Comparison of ENCODE assay signal across 10 cellular contexts in the genomic region with DNA sequence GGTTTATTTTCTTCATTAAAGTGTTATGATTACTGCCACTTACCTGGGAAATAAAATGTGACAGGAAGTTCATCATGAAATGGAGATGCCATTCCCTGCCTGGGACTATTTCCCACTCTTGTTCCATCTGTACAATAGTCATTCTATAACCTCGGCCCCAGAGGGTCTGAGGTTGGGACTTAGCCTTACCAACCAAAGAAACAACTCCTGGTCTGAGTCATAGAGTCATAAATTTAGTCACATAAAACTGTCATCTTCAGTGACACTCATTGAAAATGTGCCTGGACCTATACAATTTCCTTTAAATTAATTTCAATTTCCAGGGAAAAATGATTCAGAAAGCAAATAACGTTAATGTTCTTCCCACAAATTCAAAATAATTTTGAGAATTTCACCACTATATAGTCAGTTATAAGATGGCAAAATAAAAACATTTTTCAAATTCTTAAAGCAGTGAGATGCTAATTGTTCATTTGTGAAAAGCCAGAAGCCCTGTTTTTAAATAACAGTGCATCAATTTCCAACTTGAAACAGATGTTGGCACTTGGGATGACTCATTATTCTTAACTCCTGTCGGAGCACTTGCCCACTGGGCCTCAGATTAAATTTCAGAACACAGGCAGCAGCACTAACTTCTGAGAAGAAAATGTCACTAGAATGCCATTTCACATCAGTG.
DNase-seq lines count a peak whose midpoint lies in the region; ATAC-seq, FAIRE-seq and TF ChIP-seq lines count a peak whose summit lies in the region.
"Had no signal": no experiment of that assay in that cellular context is flagged by ENCODE, and none has a peak within 500 bp of the region (broad histone marks: within the 10 kb centered on the region; RNA-seq: fewer than 3 reads in every experiment).

No MANE protein-coding gene starts in this region.

- peaks cover 0 to 9% (median 2%) of the 10 kb centered on the region in 3 donors for H3K36me3 Mint-ChIP-seq in CD8-positive, alpha-beta memory T cell

- peaks cover 0 to 11% (median 6%) of the 10 kb centered on the region in 5 donors for H3K9me3 Mint-ChIP-seq in CD8-positive, alpha-beta memory T cell

- DNase-seq in HS-5 (ENCODE audit: low read depth) (peak; percentile 71), fibroblast of pulmonary artery (ENCODE audit: low read depth) (peak; percentile 17), left lobe of liver (ENCODE audit: low spot score) (no peak), COLO668 (lab: John Stamatoyannopoulos, UW; ENCODE audit: unreplicated experiment) (no peak), D721Med (ENCODE audit: insufficient read length, low spot score) (no peak)
- no peak for DNase-seq in CD8-positive, alpha-beta memory T cell
- DNase-seq: activated naive CD8-positive, alpha-beta T cell treated with anti-CD3 and anti-CD28 coated beads, Interleukin-2, amount 10 ng/mL, durations not matched to agents 7 days and 5 days; stimulated activated CD4-positive, alpha-beta T cell treated with anti-CD3 and anti-CD28 coated beads, Interleukin-12 subunit alpha, Interleukin-12 subunit beta, amount 100 ng/mL, for 4 hours had no signal

- peaks cover 0 to 3% of the 10 kb centered on the region in 2 donors for H3K27me3 Mint-ChIP-seq in CD8-positive, alpha-beta memory T cell
- H3K27me3 Mint-ChIP-seq: activated naive CD8-positive, alpha-beta T cell treated with anti-CD3 and anti-CD28 coated beads, Interleukin-2, amount 10 ng/mL, durations not matched to agents 7 days and 5 days had no signal

- no peak overlapping the region for H3K27ac ChIP-seq in CD8-positive, alpha-beta memory T cell (ENCODE audit: low read depth, low read length)

- H3K4me1 ChIP-seq in CD8-positive, alpha-beta memory T cell (ENCODE audit: insufficient read depth, low read length) = no peaks in the 10 kb centered on the region

- peaks cover 0 to 26% (median 25%) of the 10 kb centered on the region in 3 donors for H3K4me1 Mint-ChIP-seq in CD8-positive, alpha-beta memory T cell

- H3K9me3 ChIP-seq in CD8-positive, alpha-beta memory T cell (ENCODE audit: low read length) = no peaks in the 10 kb centered on the region

- no peak overlapping the region for H3K4me3 Mint-ChIP-seq in CD8-positive, alpha-beta memory T cell
- H3K4me3 Mint-ChIP-seq: activated naive CD8-positive, alpha-beta T cell treated with anti-CD3 and anti-CD28 coated beads, Interleukin-2, amount 10 ng/mL, durations not matched to agents 7 days and 5 days had no signal

- TF ChIP-seq CTCF in fibroblast of pulmonary artery (IDR thresholded peaks at IDR 0.05; ENCODE audit: low read length, missing control alignments) (no peak), D721Med (IDR thresholded peaks at IDR 0.05; ENCODE audit: insufficient read depth, missing control alignments) (no peak)

- H3K27ac Mint-ChIP-seq in CD8-positive, alpha-beta memory T cell = no peak overlapping the region
- H3K27ac Mint-ChIP-seq: activated naive CD8-positive, alpha-beta T cell treated with anti-CD3 and anti-CD28 coated beads, Interleukin-2, amount 10 ng/mL, durations not matched to agents 7 days and 5 days had no signal

- no peaks in the 10 kb centered on the region for H3K27me3 ChIP-seq in CD8-positive, alpha-beta memory T cell (ENCODE audit: insufficient read depth, low read length, poor library complexity, severe bottlenecking)

- CTCF ChIA-PET in CD8-positive, alpha-beta memory T cell (lab: Charles Lee) = no interaction called here

- POLR2A ChIA-PET in CD8-positive, alpha-beta memory T cell (lab: Charles Lee) = no interaction called here

- ATAC-seq in GM18498 (IDR thresholded peaks at IDR 0.05; ENCODE audit: unreplicated experiment) (peak; percentile 66), GM21576 (IDR thresholded peaks at IDR 0.05; ENCODE audit: unreplicated experiment) (peak; percentile 75), left lobe of liver (no peak)

- no peak for FAIRE-seq in D721Med (lab: Jason Lieb, UNC)

- H3K4me3 ChIP-seq in fibroblast of pulmonary artery (replicated peaks; ENCODE audit: low read depth, low read length) = no peak overlapping the region
- no peak overlapping the region for H3K4me3 ChIP-seq in CD8-positive, alpha-beta memory T cell (ENCODE audit: low read length)

- no peaks in the 10 kb centered on the region for H3K36me3 ChIP-seq in CD8-positive, alpha-beta memory T cell (ENCODE audit: insufficient read depth, low read length)

Comparison
In these comparisons a context has a peak if more than half of its experiments do, and no peak if none do; other contexts are left out.
1. DNase-seq: peak in HS-5 (single experiment) and fibroblast of pulmonary artery (single experiment); none in left lobe of liver (single experiment), COLO668 (single experiment), CD8-positive, alpha-beta memory T cell (0 of 5) and D721Med (single experiment).